In genomic region chr7:5429857-5430611, GRCh38 we compare ENCODE assay signal across 9 cellular contexts. TPM values are rescaled to one million over a fixed set of nuclear protein-coding genes. Genes with fewer than 3 reads are reported as not detected.
DNase-seq lines count a peak whose midpoint lies in the region; ATAC-seq and TF ChIP-seq lines count a peak whose summit lies in the region.
"Had no signal": no experiment of that assay in that cellular context is flagged by ENCODE, and none has a peak within 500 bp of the region (broad histone marks: within the 10 kb centered on the region; RNA-seq: fewer than 3 reads in every experiment).

No MANE protein-coding gene starts in this region.

- WGBS in body of pancreas, 2 donors, result 14 to 76% methylated on average over 13 to 29 of the region's 30 CpGs

- H3K27me3 Mint-ChIP-seq in CD4-positive, CD25-positive, alpha-beta regulatory T cell, result peaks cover 70% of the 10 kb centered on the region

- H3K27ac Mint-ChIP-seq in CD4-positive, CD25-positive, alpha-beta regulatory T cell, result peak overlapping the region in 1 of 3 donors; percentile 88

- H3K36me3 Mint-ChIP-seq in CD4-positive, CD25-positive, alpha-beta regulatory T cell, result peaks cover 4% of the 10 kb centered on the region

- intact Hi-C loops in body of pancreas (cut with DNase I), result no loop called here

- peaks cover 36% of the 10 kb centered on the region for H3K4me1 ChIP-seq in CD4-positive, CD25-positive, alpha-beta regulatory T cell (ENCODE audit: control insufficient read depth, insufficient read depth, low read length, poor library complexity, severe bottlenecking)
- peaks cover 16% of the 10 kb centered on the region for H3K4me1 ChIP-seq in HUES48 (ENCODE audit: control insufficient read depth, insufficient read depth, low read length)
- H3K4me1 ChIP-seq in body of pancreas, result peaks cover 36% of the 10 kb centered on the region

- no peaks in the 10 kb centered on the region for H3K36me3 ChIP-seq in CD4-positive, CD25-positive, alpha-beta regulatory T cell (ENCODE audit: control insufficient read depth, insufficient read depth, low read length)
- H3K36me3 ChIP-seq in HUES48 (ENCODE audit: control insufficient read depth, insufficient read depth, low read length) (no peaks in the 10 kb centered on the region), body of pancreas (replicated peaks in 1 of 2; ENCODE audit: insufficient read depth in 1 of 2, low read depth in 2 of 2) (no peaks in the 10 kb centered on the region)

- H3K4me1 Mint-ChIP-seq in CD4-positive, CD25-positive, alpha-beta regulatory T cell, result peaks cover 0 to 34% (median 6%) of the 10 kb centered on the region in 4 donors

- no peak for DNase-seq in CD4-positive, CD25-positive, alpha-beta regulatory T cell
- DNase-seq in body of pancreas (peak in 3 of 4 donors; percentile 30 to 49 (median 31)), islet precursor cell (peak; percentile 70), HuH-7.5 (ENCODE audit: low spot score) (no peak), NCI-H510A treated with DMSO at 0.1 percent for 48 hours (lab: John Stamatoyannopoulos, UW) (no peak)
- DNase-seq in stimulated activated naive CD8-positive, alpha-beta T cell treated with anti-CD3 and anti-CD28 coated beads, Interleukin-15, Interleukin-2, amounts not matched to agents 100 U/mL and 50 U/mL, for 24 hours, result peak; percentile 24
- DNase-seq: naive thymus-derived CD8-positive, alpha-beta T cell had no signal

- TF ChIP-seq POLR2A in body of pancreas (IDR thresholded peaks at IDR 0.05), result peak in 1 of 3 donors; percentile 5

- H3K4me3 ChIP-seq in CD4-positive, CD25-positive, alpha-beta regulatory T cell (ENCODE audit: low read depth, low read length), result no peak overlapping the region
- H3K4me3 ChIP-seq in HUES48 (ENCODE audit: low read depth, low read length), result peak overlapping the region; percentile 78
- H3K4me3 ChIP-seq in body of pancreas, result no peak overlapping the region

- no peak for TF ChIP-seq CTCF in body of pancreas (IDR thresholded peaks at IDR 0.05)

- H3K4me3 Mint-ChIP-seq in CD4-positive, CD25-positive, alpha-beta regulatory T cell, result peak overlapping the region in 3 of 4 donors; percentile 46 to 61 (median 49)

- H3K9me3 ChIP-seq in CD4-positive, CD25-positive, alpha-beta regulatory T cell (ENCODE audit: control insufficient read depth in 2 of 2, low read length in 2 of 2), result no peaks in the 10 kb centered on the region
- no peaks in the 10 kb centered on the region for H3K9me3 ChIP-seq in HUES48 (ENCODE audit: control insufficient read depth, insufficient read depth, low read length)
- no peaks in the 10 kb centered on the region for H3K9me3 ChIP-seq in body of pancreas

- ATAC-seq in CD4-positive, CD25-positive, alpha-beta regulatory T cell (ENCODE audit: low read depth in 2 of 2), result no peak
- ATAC-seq in body of pancreas (no peak), HG03342 (IDR thresholded peaks at IDR 0.05; ENCODE audit: unreplicated experiment) (no peak)
- no peak for ATAC-seq in stimulated activated naive CD8-positive, alpha-beta T cell treated with anti-CD3 and anti-CD28 coated beads, Interleukin-15, Interleukin-2, amounts not matched to agents 100 U/mL and 50 U/mL, for 24 hours

- H3K27ac ChIP-seq in CD4-positive, CD25-positive, alpha-beta regulatory T cell (ENCODE audit: insufficient read depth, low read length, poor library complexity, severe bottlenecking), result no peak overlapping the region
- H3K27ac ChIP-seq in HUES48 (ENCODE audit: low read depth, low read length), result peak overlapping the region; percentile 77
- H3K27ac ChIP-seq in body of pancreas, result peak overlapping the region; percentile 74 to 100 (median 98)

- H3K9me3 Mint-ChIP-seq in CD4-positive, CD25-positive, alpha-beta regulatory T cell, result peaks cover 0 to 8% (median 3%) of the 10 kb centered on the region in 7 donors

- peaks cover 17% of the 10 kb centered on the region for H3K27me3 ChIP-seq in CD4-positive, CD25-positive, alpha-beta regulatory T cell (ENCODE audit: control insufficient read depth, insufficient read depth, low read length)
- H3K27me3 ChIP-seq in HUES48 (ENCODE audit: control insufficient read depth, insufficient read depth, low read length) (peaks cover 63% of the 10 kb centered on the region), body of pancreas (no peaks in the 10 kb centered on the region)

- H3K9ac ChIP-seq in HUES48 (ENCODE audit: low read depth, low read length), result peak overlapping the region; percentile 14; the same call in 1 of the 2 replicates

RNA-seq across cellular contexts. Expression of gene TNRC18, which starts 6.4 kb away (rescaled TPM):
- 80.1 TPM for total RNA-seq in CD4-positive, CD25-positive, alpha-beta regulatory T cell
- under 1 TPM; 0.17 to 0.78 (median 0.59) TPM for polyA plus RNA-seq in CD4-positive, CD25-positive, alpha-beta regulatory T cell
- total RNA-seq in body of pancreas, result 100 to 1,000 TPM in 1 of 2 donors, 10 to 100 TPM in 1; 87.9 to 201 TPM

Comparison
In these comparisons a context has a peak if more than half of its experiments do, and no peak if none do; other contexts are left out.
1. DNase-seq: peak in body of pancreas (3 of 4), islet precursor cell (single experiment) and stimulated activated naive CD8-positive, alpha-beta T cell treated with anti-CD3 and anti-CD28 coated beads, Interleukin-15, Interleukin-2, amounts not matched to agents 100 U/mL and 50 U/mL, for 24 hours (single experiment); none in CD4-positive, CD25-positive, alpha-beta regulatory T cell (0 of 3), HuH-7.5 (single experiment) and NCI-H510A treated with DMSO at 0.1 percent for 48 hours (single experiment).